Comparison of ENCODE assay signal across 8 cellular contexts in genomic region chr16:70395345-70395901, GRCh38. TPM values are rescaled to one million over a fixed set of nuclear protein-coding genes. Genes with fewer than 3 reads are reported as not detected.
DNase-seq lines count a peak whose midpoint lies in the region; ATAC-seq and TF ChIP-seq lines count a peak whose summit lies in the region.

No MANE protein-coding gene starts in this region.

- H3K23ac ChIP-seq in H9 (ENCODE audit: insufficient read length, low read depth, low read length): no peak overlapping the region

- H3K23me2 ChIP-seq in H9 (ENCODE audit: insufficient read length, low read depth, low read length, poor library complexity, severe bottlenecking): no peaks in the 10 kb centered on the region

- H3K79me1 ChIP-seq in H9 (ENCODE audit: insufficient read depth, low read depth, low read length, poor library complexity, severe bottlenecking): no peaks in the 10 kb centered on the region

- H2AFZ ChIP-seq in H9 (ENCODE audit: low read length): no peak overlapping the region
- H2AFZ ChIP-seq in smooth muscle cell (ENCODE audit: low read depth): no peak overlapping the region

- H3K27me3 ChIP-seq in H9 (ENCODE audit: insufficient read depth, low read length) (no peaks in the 10 kb centered on the region), right atrium auricular region (no peaks in the 10 kb centered on the region), smooth muscle cell (ENCODE audit: low read depth) (no peaks in the 10 kb centered on the region), vagina (no peaks in the 10 kb centered on the region)

- no peak overlapping the region for H3K4me2 ChIP-seq in H9 (ENCODE audit: insufficient read depth, insufficient read length, low read length)
- no peak overlapping the region for H3K4me2 ChIP-seq in smooth muscle cell

- no peak overlapping the region for H2AK5ac ChIP-seq in H9 (ENCODE audit: insufficient read length, low read length)

- no peak overlapping the region for H4K91ac ChIP-seq in H9 (ENCODE audit: insufficient read length, low read depth, low read length)

- no peak overlapping the region for H2BK120ac ChIP-seq in H9 (ENCODE audit: low read depth, low read length, poor library complexity, severe bottlenecking)

- peaks cover 0 to 3% of the 10 kb centered on the region in 2 experiments; a peak in 1 of 4 replicates for H3K4me1 Mint-ChIP-seq in H9

- peak overlapping the region in 2 of 3 experiments; percentile 52 to 61; a peak in 2 of 7 replicates for H3K27ac Mint-ChIP-seq in H9
- no peak overlapping the region for H3K27ac Mint-ChIP-seq in activated naive CD4-positive, alpha-beta T cell treated with anti-CD3 and anti-CD28 coated beads, Interleukin-2, amount 50 U/mL, for 72 hours

- H3K14ac ChIP-seq in H9 (ENCODE audit: insufficient read depth, low read length): no peak overlapping the region

- intact Hi-C loops in vagina (cut with DNase I): no loop called here

- peak; percentile 83 to 90 for ATAC-seq in activated naive CD4-positive, alpha-beta T cell treated with anti-CD3 and anti-CD28 coated beads, Interleukin-2, amount 50 U/mL, for 72 hours
- ATAC-seq in GM18867 (IDR thresholded peaks at IDR 0.05; ENCODE audit: unreplicated experiment): no peak

- no peak overlapping the region for H2BK15ac ChIP-seq in H9 (ENCODE audit: low read depth, low read length)

- H3K9me3 ChIP-seq in H9 (ENCODE audit: control insufficient read depth, low read depth, low read length) (no peaks in the 10 kb centered on the region), right atrium auricular region (no peaks in the 10 kb centered on the region), smooth muscle cell (replicated peaks; ENCODE audit: low read depth) (no peaks in the 10 kb centered on the region), vagina (no peaks in the 10 kb centered on the region)

- H3K79me2 ChIP-seq in H9 (ENCODE audit: insufficient read depth, low read length): no peaks in the 10 kb centered on the region
- H3K79me2 ChIP-seq in smooth muscle cell (ENCODE audit: low read depth): peaks cover 31% of the 10 kb centered on the region

- no peak overlapping the region for H2BK12ac ChIP-seq in H9 (ENCODE audit: insufficient read length, low read depth, low read length)

- no CpG with 5 or more reads among the region's 8 CpGs for WGBS in H9 (ENCODE audit: extremely low coverage, insufficient read length, low lambda C conversion rate)
- 65% methylated on average over 8 of the region's 8 CpGs for WGBS in smooth muscle cell (ENCODE audit: low lambda C conversion rate)

- no peak overlapping the region for H3T11ph ChIP-seq in H9 (ENCODE audit: low read length)

- H3K4me1 ChIP-seq in H9 (ENCODE audit: insufficient read depth, low read length) (no peaks in the 10 kb centered on the region), right atrium auricular region (peaks cover 0 to 23% of the 10 kb centered on the region in 2 donors), smooth muscle cell (ENCODE audit: low read depth) (no peaks in the 10 kb centered on the region), vagina (peaks cover 20% of the 10 kb centered on the region)

- H3K36me3 ChIP-seq in right atrium auricular region (peaks cover 19% of the 10 kb centered on the region), smooth muscle cell (ENCODE audit: low read depth) (no peaks in the 10 kb centered on the region), vagina (no peaks in the 10 kb centered on the region)

- no peak overlapping the region for H3K4me3 Mint-ChIP-seq in H9

- no peak overlapping the region for H3K4me3 ChIP-seq in right atrium auricular region
- H3K4me3 ChIP-seq in smooth muscle cell: no peak overlapping the region
- H3K4me3 ChIP-seq in vagina: no peak overlapping the region

- H4K20me1 ChIP-seq in H9 (ENCODE audit: control insufficient read depth, insufficient read depth, insufficient read length) (no peaks in the 10 kb centered on the region), smooth muscle cell (ENCODE audit: low read depth) (peaks cover 78% of the 10 kb centered on the region)

- no peak overlapping the region for H4K8ac ChIP-seq in H9 (replicated peaks; ENCODE audit: insufficient read length, low read depth, low read length)

- H3K56ac ChIP-seq in H9 (ENCODE audit: insufficient read length, low read depth, low read length): no peak overlapping the region

- no peak for TF ChIP-seq POLR2A in vagina (IDR thresholded peaks at IDR 0.05)

- TF ChIP-seq CTCF in H9 (conservative IDR thresholded peaks at IDR 0.05) (peak; percentile 97), right atrium auricular region (IDR thresholded peaks at IDR 0.05) (peak; percentile 61 to 79), smooth muscle cell (IDR thresholded peaks at IDR 0.05; ENCODE audit: borderline replicate concordance, insufficient read depth, poor library complexity, severe bottlenecking) (peak; percentile 62), vagina (IDR thresholded peaks at IDR 0.05) (peak in 1 of 3 experiments; percentile 34)

- H3K27me3 Mint-ChIP-seq in H9 (ENCODE audit: low read depth): no peaks in the 10 kb centered on the region

- no peaks in the 10 kb centered on the region for H3F3A ChIP-seq in smooth muscle cell (ENCODE audit: low read depth)

- H4K5ac ChIP-seq in H9 (ENCODE audit: insufficient read length, low read depth, low read length): no peak overlapping the region

- no peak overlapping the region for H2BK20ac ChIP-seq in H9 (ENCODE audit: low read depth, low read length, poor library complexity, severe bottlenecking)

- H3K4ac ChIP-seq in H9 (ENCODE audit: low read depth, low read length): no peak overlapping the region

- H3K27ac ChIP-seq in H9 (ENCODE audit: insufficient read length, low read depth, low read length): no peak overlapping the region
- H3K27ac ChIP-seq in right atrium auricular region: no peak overlapping the region
- H3K27ac ChIP-seq in smooth muscle cell (ENCODE audit: low read depth): no peak overlapping the region
- H3K27ac ChIP-seq in vagina: no peak overlapping the region

- no peak overlapping the region for H3K18ac ChIP-seq in H9 (ENCODE audit: insufficient read length, low read depth, low read length)

- H2BK5ac ChIP-seq in H9 (ENCODE audit: insufficient read length, low read length): no peak overlapping the region

- DNase-seq in COLO829 (ENCODE audit: low spot score) (peak; percentile 14), H9 (peak; percentile 90), SK-N-DZ (ENCODE audit: low spot score) (peak; percentile 53), right atrium auricular region (ENCODE audit: low spot score) (peak; percentile 65), smooth muscle cell (lab: John Stamatoyannopoulos, UW; ENCODE audit: unreplicated experiment) (no peak), vagina (ENCODE audit: extremely low spot score in 2 of 2) (no peak)
- DNase-seq in activated naive CD4-positive, alpha-beta T cell treated with anti-CD3 and anti-CD28 coated beads, Interleukin-2, amount 50 U/mL, for 72 hours (ENCODE audit: low spot score in 2 of 2): peak; percentile 72 to 82

- no peak overlapping the region for H3K9ac ChIP-seq in H9 (ENCODE audit: extremely low read depth, insufficient read length, low read length)
- no peak overlapping the region for H3K9ac ChIP-seq in smooth muscle cell (ENCODE audit: low read depth)

- no peaks in the 10 kb centered on the region for H3K9me3 Mint-ChIP-seq in H9
- H3K9me3 Mint-ChIP-seq in activated naive CD4-positive, alpha-beta T cell treated with anti-CD3 and anti-CD28 coated beads, Interleukin-2, amount 50 U/mL, for 72 hours: no peaks in the 10 kb centered on the region

- peaks cover 10 to 44% (median 20%) of the 10 kb centered on the region in 3 experiments; a peak in 6 of 7 replicates for H3K36me3 Mint-ChIP-seq in H9 (ENCODE audit: insufficient read depth in 1 of 3, low read depth in 3 of 3)
- H3K36me3 Mint-ChIP-seq in activated naive CD4-positive, alpha-beta T cell treated with anti-CD3 and anti-CD28 coated beads, Interleukin-2, amount 50 U/mL, for 72 hours: no peaks in the 10 kb centered on the region

RNA-seq across cellular contexts. Expression of gene ST3GAL2, which starts 43.5 kb away (rescaled TPM):
- 45.9 and 49.0 TPM in 2 replicates for total RNA-seq in H9 (2021)
- 31.8 and 44.0 TPM in 2 replicates for polyA plus RNA-seq in SK-N-DZ (2014; cell fraction: cytosol; rRNA removed)
- 12.1 and 15.1 TPM in 2 replicates for polyA plus RNA-seq in SK-N-DZ (2014; cell fraction: nucleus; rRNA removed)
- total RNA-seq in activated naive CD4-positive, alpha-beta T cell treated with anti-CD3 and anti-CD28 coated beads, Interleukin-2, amount 50 U/mL, for 72 hours: 10 to 100 TPM; 13.9 to 18.2 TPM
- total RNA-seq in right atrium auricular region: 10 to 100 TPM; 13.5 to 16.9 TPM
- 30.2 and 32.5 TPM in 2 replicates for total RNA-seq in smooth muscle cell
- polyA plus RNA-seq in smooth muscle cell: 31.6 and 42.3 TPM in 2 replicates
- total RNA-seq in vagina: 14.0 TPM

RNA-seq across cellular contexts. Expression of gene DDX19A, which starts 48.7 kb away (rescaled TPM):
- total RNA-seq in H9 (2021) (57.1 and 59.4 TPM in 2 replicates), right atrium auricular region (10 to 100 TPM; 23.3 to 24.9 TPM), smooth muscle cell (33.9 and 38.8 TPM in 2 replicates), vagina (30.0 TPM)
- 59.8 and 63.9 TPM in 2 replicates for polyA plus RNA-seq in SK-N-DZ (2014; cell fraction: cytosol; rRNA removed)
- polyA plus RNA-seq in SK-N-DZ (2014; cell fraction: nucleus; rRNA removed): 30.8 and 37.6 TPM in 2 replicates
- total RNA-seq in activated naive CD4-positive, alpha-beta T cell treated with anti-CD3 and anti-CD28 coated beads, Interleukin-2, amount 50 U/mL, for 72 hours: 10 to 100 TPM; 41.7 to 55.2 TPM
- polyA plus RNA-seq in smooth muscle cell: 32.8 and 39.2 TPM in 2 replicates

RNA-seq across cellular contexts. Expression of gene FCSK, which starts 59.0 kb away (rescaled TPM):
- 6.5 and 7.9 TPM in 2 replicates for total RNA-seq in H9 (2021)
- 5.6 and 8.2 TPM in 2 replicates for polyA plus RNA-seq in SK-N-DZ (2014; cell fraction: cytosol; rRNA removed)
- polyA plus RNA-seq in SK-N-DZ (2014; cell fraction: nucleus; rRNA removed): 34.9 and 44.3 TPM in 2 replicates
- total RNA-seq in activated naive CD4-positive, alpha-beta T cell treated with anti-CD3 and anti-CD28 coated beads, Interleukin-2, amount 50 U/mL, for 72 hours: 10 to 100 TPM in 1 of 2 donors, 1 to 10 TPM in 1; 6.1 to 16.6 TPM
- total RNA-seq in right atrium auricular region: 10 to 100 TPM in 1 of 2 donors, 1 to 10 TPM in 1; 9.5 to 10.2 TPM
- total RNA-seq in smooth muscle cell: 5.7 and 16.5 TPM in 2 replicates
- 4.8 and 6.3 TPM in 2 replicates for polyA plus RNA-seq in smooth muscle cell
- total RNA-seq in vagina: 20.6 TPM

Comparison
In these comparisons a context has a peak if more than half of its experiments do, and no peak if none do; other contexts are left out.
1. DNase-seq: peak in COLO829 (single experiment), H9 (single experiment), SK-N-DZ (single experiment), activated naive CD4-positive, alpha-beta T cell treated with anti-CD3 and anti-CD28 coated beads, Interleukin-2, amount 50 U/mL, for 72 hours (2 of 2) and right atrium auricular region (single experiment); none in smooth muscle cell (single experiment) and vagina (0 of 2).
2. H3K27ac Mint-ChIP-seq: peak in H9 (2 of 3); none in activated naive CD4-positive, alpha-beta T cell treated with anti-CD3 and anti-CD28 coated beads, Interleukin-2, amount 50 U/mL, for 72 hours (0 of 2).